In the genomic region with DNA sequence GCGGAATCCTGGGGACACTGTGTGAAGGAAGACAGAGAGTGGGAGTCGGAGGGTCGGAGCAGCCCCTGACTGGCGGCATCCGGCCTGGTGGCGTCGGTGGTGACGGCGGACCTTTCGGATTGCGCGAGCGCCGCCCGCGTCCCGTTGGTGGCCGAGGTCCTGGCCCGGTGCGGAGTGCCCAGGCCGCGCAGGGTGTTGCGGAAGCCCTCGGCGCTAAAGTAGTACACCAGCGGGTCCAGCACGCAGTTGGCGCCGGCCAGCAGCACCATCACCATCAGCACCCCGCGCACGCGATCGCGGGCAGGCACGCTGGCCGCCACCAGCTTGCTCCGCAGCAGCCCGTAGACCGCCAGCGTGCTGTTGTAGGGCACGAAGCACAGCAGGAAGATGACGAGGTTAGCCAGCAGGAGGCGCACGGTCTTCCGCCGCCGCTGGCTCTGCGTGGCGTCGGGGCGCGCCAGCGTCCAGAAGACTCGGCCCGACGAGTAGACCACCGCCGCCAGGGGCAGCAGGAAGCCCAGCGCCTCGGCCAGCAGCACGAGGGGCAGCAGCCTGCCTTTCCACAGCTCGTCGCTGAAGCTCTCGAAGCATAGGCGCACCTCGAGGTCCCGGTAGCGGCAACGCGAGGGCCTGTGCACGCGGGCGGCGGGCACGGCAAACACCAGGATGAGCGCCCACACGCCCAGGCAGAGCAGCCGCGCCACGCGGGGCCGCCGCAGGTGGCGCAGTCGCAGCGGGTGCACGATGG, we compare ENCODE assay signal across 9 cellular contexts. TPM values are rescaled to one million over a fixed set of nuclear protein-coding genes. Genes with fewer than 3 reads are reported as not detected.
DNase-seq lines count a peak whose midpoint lies in the region; ATAC-seq, FAIRE-seq and TF ChIP-seq lines count a peak whose summit lies in the region.
"Had no signal": no experiment of that assay in that cellular context is flagged by ENCODE, and none has a peak within 500 bp of the region (broad histone marks: within the 10 kb centered on the region; RNA-seq: fewer than 3 reads in every experiment).

No MANE protein-coding gene starts in this region.

- peak overlapping the region; percentile 84 for H3K9ac ChIP-seq in mesendoderm (ENCODE audit: low read length)

- H3K27me3 Mint-ChIP-seq in MCF 10A (ENCODE audit: insufficient read depth, unreplicated experiment), result no peaks in the 10 kb centered on the region

- H2BK5ac ChIP-seq in mesendoderm (ENCODE audit: low read length), result no peak overlapping the region

- H3K27ac Mint-ChIP-seq in MCF 10A (ENCODE audit: low read depth, unreplicated experiment), result no peak overlapping the region

- CTCF ChIA-PET in MCF 10A (lab: Yijun Ruan, JAX), result interaction anchor here (0.6 to 1.1 kb wide), 8 partner anchors 12 to 641 kb away, joined by 3 to 4 read pairs (median 3); no protein-coding TSS in a partner anchor

- H3K27ac ChIP-seq in breast epithelium (no peak overlapping the region), mesendoderm (ENCODE audit: low read depth, low read length) (no peak overlapping the region), urinary bladder (ENCODE audit: low read depth) (no peak overlapping the region)

- H3K36me3 ChIP-seq in breast epithelium (no peaks in the 10 kb centered on the region), mesendoderm (ENCODE audit: control insufficient read depth, insufficient read depth, low read length) (no peaks in the 10 kb centered on the region), urinary bladder (ENCODE audit: insufficient read depth) (no peaks in the 10 kb centered on the region)

- no peak for TF ChIP-seq POLR2A in breast epithelium (IDR thresholded peaks at IDR 0.05)

- POLR2A ChIA-PET in MCF 10A (lab: Yijun Ruan, JAX), result no interaction called here

- H3K4ac ChIP-seq in mesendoderm (ENCODE audit: low read depth, low read length), result no peak overlapping the region

- ATAC-seq in GM19023 (IDR thresholded peaks at IDR 0.05; ENCODE audit: unreplicated experiment), result no peak

- no peak overlapping the region for H2BK120ac ChIP-seq in mesendoderm (ENCODE audit: low read depth, low read length)

- intact Hi-C loops in breast epithelium (cut with DNase I; ENCODE audit: low total_unique reads), result no loop called here
- intact Hi-C loops in MCF 10A (cut with micrococcal nuclease), result no loop called here

- H3K23ac ChIP-seq in mesendoderm (ENCODE audit: low read length), result peak overlapping the region; percentile 7

- no peak overlapping the region for H2AK5ac ChIP-seq in mesendoderm (ENCODE audit: low read length)

- TF ChIP-seq CTCF in breast epithelium (IDR thresholded peaks at IDR 0.05) (peak in 1 of 3 donors; percentile 19), MCF 10A (IDR thresholded peaks at IDR 0.05; ENCODE audit: unreplicated experiment) (no peak)

- FAIRE-seq in HTR-8/SVneo (lab: Jason Lieb, UNC), result no peak

- H3K4me1 Mint-ChIP-seq in MCF 10A (ENCODE audit: insufficient read depth, unreplicated experiment), result peaks cover 6% of the 10 kb centered on the region

- H3K36me3 Mint-ChIP-seq in MCF 10A (ENCODE audit: insufficient read depth, unreplicated experiment), result no peaks in the 10 kb centered on the region

- H3K4me3 ChIP-seq in breast epithelium (peak overlapping the region in 2 of 3 donors; percentile 16 to 39), mesendoderm (ENCODE audit: low read length) (no peak overlapping the region), urinary bladder (ENCODE audit: low read depth, low read length) (peak overlapping the region; percentile 9)
- H3K4me3 ChIP-seq: BLaER1 treated with 17β-estradiol and CSF1 and Interleukin-3, amounts not matched to agents 10 nM and 100 nM had no signal

- H3K4me3 Mint-ChIP-seq in MCF 10A (ENCODE audit: unreplicated experiment), result no peak overlapping the region

- H3K4me2 ChIP-seq in mesendoderm (ENCODE audit: low read length), result peak overlapping the region; percentile 83

- H3K56ac ChIP-seq in mesendoderm (ENCODE audit: low read length), result peak overlapping the region; percentile 94

- no peaks in the 10 kb centered on the region for H3K9me3 ChIP-seq in breast epithelium
- H3K9me3 ChIP-seq: BLaER1 treated with 17β-estradiol and CSF1 and Interleukin-3, amounts not matched to agents 10 nM and 100 nM had no signal

- no peak overlapping the region for H4K8ac ChIP-seq in mesendoderm (ENCODE audit: low read depth, low read length)

- H4K5ac ChIP-seq in mesendoderm (ENCODE audit: low read length), result no peak overlapping the region

- H3K18ac ChIP-seq in mesendoderm (ENCODE audit: low read length), result no peak overlapping the region

- no peak overlapping the region for H2BK15ac ChIP-seq in mesendoderm (replicated peaks; ENCODE audit: low read depth)

- BruUV-seq in MCF 10A (replicated peaks; lab: Mats Ljungman, UMichigan), result no TSS peak

- H3K27me3 ChIP-seq in breast epithelium (no peaks in the 10 kb centered on the region), mesendoderm (ENCODE audit: insufficient read depth, low read length, poor library complexity) (no peaks in the 10 kb centered on the region)
- H3K27me3 ChIP-seq: BLaER1 treated with 17β-estradiol and CSF1 and Interleukin-3, amounts not matched to agents 10 nM and 100 nM had no signal

- no peaks in the 10 kb centered on the region for H3K9me3 Mint-ChIP-seq in MCF 10A (ENCODE audit: unreplicated experiment)

- DNase-seq in breast epithelium (ENCODE audit: low spot score in 2 of 2), result no peak
- DNase-seq in MCF 10A (ENCODE audit: unreplicated experiment), result no peak
- DNase-seq in effector CD8-positive, alpha-beta T cell (lab: John Stamatoyannopoulos, UW), result peak; percentile 30
- DNase-seq in mesendoderm, result peak; percentile 95
- DNase-seq in HTR-8/SVneo (ENCODE audit: insufficient read length, low spot score), result no peak
- DNase-seq in NCI-H524 (lab: John Stamatoyannopoulos, UW), result no peak

- no peaks in the 10 kb centered on the region for H3K79me1 ChIP-seq in mesendoderm (ENCODE audit: low read length)

- H3K4me1 ChIP-seq in breast epithelium (no peaks in the 10 kb centered on the region), mesendoderm (ENCODE audit: control insufficient read depth, low read depth, low read length) (no peaks in the 10 kb centered on the region), urinary bladder (ENCODE audit: insufficient read depth) (no peaks in the 10 kb centered on the region)

- no peaks in the 10 kb centered on the region for H3K79me2 ChIP-seq in mesendoderm (ENCODE audit: control insufficient read depth, insufficient read depth, low read length)

- no CpG with 5 or more reads among the region's 88 CpGs for WGBS in mesendoderm (ENCODE audit: extremely low coverage, insufficient coverage, low lambda C conversion rate)
- 27% methylated on average over 88 of the region's 88 CpGs for WGBS in urinary bladder

RNA-seq across cellular contexts. Expression of a gene that starts 13.1 kb away (rescaled TPM):
- total RNA-seq in breast epithelium, result 100 to 1,000 TPM; 162 to 227 (median 203) TPM
- total RNA-seq in MCF 10A (2022), result 135 and 151 TPM in 2 replicates
- polyA plus RNA-seq in mesendoderm (2013, experiment 1 of 2), result 145 TPM
- 139 TPM for polyA plus RNA-seq in mesendoderm (2013, experiment 2 of 2)
- 142 TPM for total RNA-seq in urinary bladder
- 135 TPM for polyA plus RNA-seq in urinary bladder

RNA-seq across cellular contexts. Expression of a gene that starts 15.4 kb away (rescaled TPM):
- total RNA-seq in breast epithelium, result 1 to 10 TPM in 2 of 3 donors, under 1 TPM in 1; 0.98 to 1.8 (median 1.8) TPM
- total RNA-seq in MCF 10A (2022), result 2.5 and 2.7 TPM in 2 replicates
- polyA plus RNA-seq in mesendoderm (2013, experiment 1 of 2), result 0.37 TPM
- polyA plus RNA-seq in mesendoderm (2013, experiment 2 of 2), result 0.28 TPM
- total RNA-seq in urinary bladder, result 1.7 TPM
- 2.2 TPM for polyA plus RNA-seq in urinary bladder

RNA-seq across cellular contexts. Expression of a gene that starts 26.9 kb away (rescaled TPM):
- total RNA-seq in breast epithelium, result 1 to 10 TPM in 1 of 3 donors, under 1 TPM in 2; 0.59 to 2.4 (median 0.66) TPM
- total RNA-seq in MCF 10A (2022), result 0.30 and 2.5 TPM in 2 replicates
- polyA plus RNA-seq in mesendoderm (2013, experiment 1 of 2), result 0.38 TPM
- polyA plus RNA-seq in mesendoderm (2013, experiment 2 of 2), result 0.55 TPM
- 1.1 TPM for total RNA-seq in urinary bladder
- polyA plus RNA-seq in urinary bladder, result 1.0 TPM

RNA-seq across cellular contexts. Expression of a gene that starts 42.6 kb away (rescaled TPM):
- total RNA-seq in breast epithelium (10 to 100 TPM; 51.1 to 74.2 (median 56.3) TPM), MCF 10A (2022) (15.2 and 16.1 TPM in 2 replicates), urinary bladder (66.2 TPM)
- 11.7 TPM for polyA plus RNA-seq in mesendoderm (2013, experiment 1 of 2)
- 11.7 TPM for polyA plus RNA-seq in mesendoderm (2013, experiment 2 of 2)
- 66.4 TPM for polyA plus RNA-seq in urinary bladder

RNA-seq across cellular contexts. Expression of a gene that starts 52.2 kb away (rescaled TPM):
- 10 to 100 TPM; 30.6 to 37.6 (median 31.5) TPM for total RNA-seq in breast epithelium
- total RNA-seq in MCF 10A (2022), result 97.1 and 108 TPM in 2 replicates
- polyA plus RNA-seq in mesendoderm (2013, experiment 1 of 2), result 68.0 TPM
- 67.6 TPM for polyA plus RNA-seq in mesendoderm (2013, experiment 2 of 2)
- 9.0 TPM for total RNA-seq in urinary bladder
- 18.7 TPM for polyA plus RNA-seq in urinary bladder

Comparison
In these comparisons a context has a peak if more than half of its experiments do, and no peak if none do; other contexts are left out.
1. DNase-seq: peak in effector CD8-positive, alpha-beta T cell (single experiment) and mesendoderm (single experiment); none in breast epithelium (0 of 2), MCF 10A (single experiment), HTR-8/SVneo (single experiment) and NCI-H524 (0 of 2).